2 cellular contexts compared by ENCODE assay signal in the genomic region with DNA sequence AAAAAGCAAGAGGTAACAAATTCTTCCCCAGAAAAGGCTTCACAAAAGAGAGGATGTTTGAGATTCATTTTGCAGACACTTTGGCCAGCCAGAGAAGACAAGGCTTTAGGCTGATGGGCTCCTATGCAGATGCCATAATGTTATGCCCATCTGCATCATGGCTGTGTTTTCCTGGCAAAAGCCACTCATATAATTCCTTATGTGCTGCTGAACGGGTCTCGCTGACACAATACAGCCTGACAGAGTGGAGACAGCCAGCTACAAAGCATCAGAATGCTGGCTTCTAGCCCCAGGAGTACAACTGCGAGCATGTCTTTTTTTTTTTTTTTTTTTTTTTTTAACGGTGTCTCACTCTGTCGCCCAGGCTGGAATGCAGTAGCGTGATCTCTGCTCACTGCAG.
TF ChIP-seq lines count a peak whose summit lies in the region.

No MANE protein-coding gene starts in this region.

TF ChIP-seq in SK-N-SH, 30 proteins besides CTCF, POLR2A, EP300 and RAD21 (continued from another document):
- no peak for TF ChIP-seq TAF1 (IDR thresholded peaks at IDR 0.05; ENCODE audit: borderline replicate concordance, low read depth, low read length)
- TF ChIP-seq POLR2AphosphoS5 (IDR thresholded peaks at IDR 0.05; ENCODE audit: low read depth, low read length), result no peak
- no peak for TF ChIP-seq EZH2phosphoT487 (IDR thresholded peaks at IDR 0.05; ENCODE audit: borderline replicate concordance, low read depth)

TF ChIP-seq in SK-N-SH treated with all-trans-retinoic acid at 6 μM for 48 hours, 23 proteins besides CTCF, POLR2A, EP300 and RAD21 (continued from another document):
- TF ChIP-seq, protein P1, sequence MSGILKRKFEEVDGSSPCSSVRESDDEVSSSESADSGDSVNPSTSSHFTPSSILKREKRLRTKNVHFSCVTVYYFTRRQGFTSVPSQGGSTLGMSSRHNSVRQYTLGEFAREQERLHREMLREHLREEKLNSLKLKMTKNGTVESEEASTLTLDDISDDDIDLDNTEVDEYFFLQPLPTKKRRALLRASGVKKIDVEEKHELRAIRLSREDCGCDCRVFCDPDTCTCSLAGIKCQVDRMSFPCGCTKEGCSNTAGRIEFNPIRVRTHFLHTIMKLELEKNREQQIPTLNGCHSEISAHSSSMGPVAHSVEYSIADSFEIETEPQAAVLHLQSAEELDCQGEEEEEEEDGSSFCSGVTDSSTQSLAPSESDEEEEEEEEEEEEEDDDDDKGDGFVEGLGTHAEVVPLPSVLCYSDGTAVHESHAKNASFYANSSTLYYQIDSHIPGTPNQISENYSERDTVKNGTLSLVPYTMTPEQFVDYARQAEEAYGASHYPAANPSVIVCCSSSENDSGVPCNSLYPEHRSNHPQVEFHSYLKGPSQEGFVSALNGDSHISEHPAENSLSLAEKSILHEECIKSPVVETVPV (CRISPR knock-in tag; IDR thresholded peaks at IDR 0.05), result no peak
- TF ChIP-seq GLIS3 (CRISPR knock-in tag; IDR thresholded peaks at IDR 0.05) (no peak), ESRRG (CRISPR knock-in tag; IDR thresholded peaks at IDR 0.05) (no peak), ZNF70 (CRISPR knock-in tag; IDR thresholded peaks at IDR 0.05) (no peak), PPARA (CRISPR knock-in tag; IDR thresholded peaks at IDR 0.05; ENCODE audit: borderline replicate concordance) (no peak), RARB (CRISPR knock-in tag; IDR thresholded peaks at IDR 0.05) (no peak), SNAI2 (CRISPR knock-in tag; IDR thresholded peaks at IDR 0.05) (no peak)
- TF ChIP-seq, protein P2, sequence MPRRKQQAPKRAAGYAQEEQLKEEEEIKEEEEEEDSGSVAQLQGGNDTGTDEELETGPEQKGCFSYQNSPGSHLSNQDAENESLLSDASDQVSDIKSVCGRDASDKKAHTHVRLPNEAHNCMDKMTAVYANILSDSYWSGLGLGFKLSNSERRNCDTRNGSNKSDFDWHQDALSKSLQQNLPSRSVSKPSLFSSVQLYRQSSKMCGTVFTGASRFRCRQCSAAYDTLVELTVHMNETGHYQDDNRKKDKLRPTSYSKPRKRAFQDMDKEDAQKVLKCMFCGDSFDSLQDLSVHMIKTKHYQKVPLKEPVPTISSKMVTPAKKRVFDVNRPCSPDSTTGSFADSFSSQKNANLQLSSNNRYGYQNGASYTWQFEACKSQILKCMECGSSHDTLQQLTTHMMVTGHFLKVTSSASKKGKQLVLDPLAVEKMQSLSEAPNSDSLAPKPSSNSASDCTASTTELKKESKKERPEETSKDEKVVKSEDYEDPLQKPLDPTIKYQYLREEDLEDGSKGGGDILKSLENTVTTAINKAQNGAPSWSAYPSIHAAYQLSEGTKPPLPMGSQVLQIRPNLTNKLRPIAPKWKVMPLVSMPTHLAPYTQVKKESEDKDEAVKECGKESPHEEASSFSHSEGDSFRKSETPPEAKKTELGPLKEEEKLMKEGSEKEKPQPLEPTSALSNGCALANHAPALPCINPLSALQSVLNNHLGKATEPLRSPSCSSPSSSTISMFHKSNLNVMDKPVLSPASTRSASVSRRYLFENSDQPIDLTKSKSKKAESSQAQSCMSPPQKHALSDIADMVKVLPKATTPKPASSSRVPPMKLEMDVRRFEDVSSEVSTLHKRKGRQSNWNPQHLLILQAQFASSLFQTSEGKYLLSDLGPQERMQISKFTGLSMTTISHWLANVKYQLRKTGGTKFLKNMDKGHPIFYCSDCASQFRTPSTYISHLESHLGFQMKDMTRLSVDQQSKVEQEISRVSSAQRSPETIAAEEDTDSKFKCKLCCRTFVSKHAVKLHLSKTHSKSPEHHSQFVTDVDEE (CRISPR knock-in tag; IDR thresholded peaks at IDR 0.05), result no peak
